ENCODE assay signal across 7 cellular contexts in the genomic region with DNA sequence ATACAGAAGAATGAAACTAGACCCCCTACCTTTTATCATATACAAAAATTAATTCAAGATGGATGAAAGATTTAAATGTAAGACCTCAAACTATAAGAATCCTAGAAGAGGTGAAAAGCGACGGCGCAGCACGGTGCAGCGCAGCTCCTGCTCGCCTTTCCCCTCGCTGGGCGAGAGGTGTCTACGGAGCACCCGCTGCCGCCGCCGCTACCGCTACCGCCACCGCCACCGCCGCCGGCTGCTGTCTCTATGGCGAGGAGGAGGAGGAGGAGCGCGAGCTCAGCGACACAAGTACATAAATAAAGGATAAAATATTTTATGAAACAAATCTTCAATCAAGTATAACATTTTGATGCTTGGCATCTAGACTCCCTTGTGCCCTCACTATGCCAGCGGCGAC.
DNase-seq lines count a peak whose midpoint lies in the region; ATAC-seq, FAIRE-seq and TF ChIP-seq lines count a peak whose summit lies in the region.
"Not testable (repeated sequence)": the region's sequence is repeated elsewhere in the genome, so short reads cannot be mapped to it uniquely, and the experiment has no call there.

No MANE protein-coding gene starts in this region.

- FAIRE-seq in astrocyte (lab: Jason Lieb, UNC); keratinocyte (lab: Jason Lieb, UNC): not testable (repeated sequence)

- not testable (repeated sequence) for H3F3A ChIP-seq in GM23338 (replicated peaks; ENCODE audit: low read depth)

- intact Hi-C loops in spleen (cut with DNase I; ENCODE audit: low total_unique reads): not testable (repeated sequence)

- H3K4me2 ChIP-seq in GM23338: not testable (repeated sequence)
- H3K4me2 ChIP-seq in astrocyte (ENCODE audit: low read length) (peak overlapping the region; percentile 35), keratinocyte (ENCODE audit: control insufficient read depth, extremely low read depth, insufficient read depth, low read depth, low read length) (peak overlapping the region; percentile 45)

- not testable (repeated sequence) for H3K36me3 Mint-ChIP-seq in GM23338 (ENCODE audit: low read depth); astrocyte (ENCODE audit: low read depth, unreplicated experiment)
- H3K36me3 Mint-ChIP-seq in endodermal cell (ENCODE audit: low read depth): peaks cover 38% of the 10 kb centered on the region

- H3K27me3 Mint-ChIP-seq in GM23338 (ENCODE audit: insufficient read depth, low read depth, poor library complexity); astrocyte (ENCODE audit: low read depth, unreplicated experiment); endodermal cell (ENCODE audit: insufficient read depth): not testable (repeated sequence)

- not testable (repeated sequence) for H3K9me1 ChIP-seq in keratinocyte (ENCODE audit: control insufficient read depth, extremely low read depth, insufficient read depth, low read length)

- H3K27ac Mint-ChIP-seq in GM23338; astrocyte (ENCODE audit: unreplicated experiment); endodermal cell: not testable (repeated sequence)

- not testable (repeated sequence) for H3K9me3 Mint-ChIP-seq in GM23338; astrocyte (ENCODE audit: unreplicated experiment)
- peaks cover 19% of the 10 kb centered on the region for H3K9me3 Mint-ChIP-seq in endodermal cell

- H3K9me2 ChIP-seq in GM23338 (ENCODE audit: insufficient read depth): not testable (repeated sequence)

- ATAC-seq in GM23338: peak; percentile 88

- H3K36me3 ChIP-seq in GM23338 (ENCODE audit: insufficient read depth); astrocyte (ENCODE audit: insufficient read depth, low read length); endodermal cell (ENCODE audit: control insufficient read depth, insufficient read depth, low read length); keratinocyte (ENCODE audit: control insufficient read depth in 2 of 2, extremely low read depth in 1 of 2, insufficient read depth in 2 of 2, low read length in 2 of 2): not testable (repeated sequence)
- peaks cover 0 to 56% (median 0%) of the 10 kb centered on the region in 6 donors for H3K36me3 ChIP-seq in spleen

- not testable (repeated sequence) for H3K9me3 ChIP-seq in astrocyte (ENCODE audit: insufficient read depth, low read depth, low read length); endodermal cell (ENCODE audit: control insufficient read depth, low read length); keratinocyte (ENCODE audit: control insufficient read depth, low read depth, low read length)
- peaks cover 0 to 17% (median 8%) of the 10 kb centered on the region in 8 donors for H3K9me3 ChIP-seq in spleen

- not testable (repeated sequence) for H3K27ac ChIP-seq in GM23338 (ENCODE audit: low read depth); astrocyte (ENCODE audit: low read depth, low read length); endodermal cell (ENCODE audit: low read depth, low read length); keratinocyte (ENCODE audit: control insufficient read depth, insufficient read depth, low read length); spleen

- H3K4me1 Mint-ChIP-seq in GM23338; astrocyte (ENCODE audit: low read depth, unreplicated experiment); endodermal cell: not testable (repeated sequence)

- not testable (repeated sequence) for TF ChIP-seq CTCF in GM23338 (conservative IDR thresholded peaks at IDR 0.05; ENCODE audit: low read depth in 2 of 2); astrocyte (IDR thresholded peaks at IDR 0.05; ENCODE audit: insufficient read depth, low read depth, low read length); endodermal cell (conservative IDR thresholded peaks at IDR 0.05); keratinocyte (optimal IDR thresholded peaks at IDR 0.05 in 1 of 3, IDR thresholded peaks at IDR 0.05 in 1 of 3, conservative IDR thresholded peaks at IDR 0.05 in 1 of 3; ENCODE audit: extremely low read depth in 1 of 3, insufficient read depth in 2 of 3, low read length in 3 of 3); spleen (IDR thresholded peaks at IDR 0.05 in 8 of 11, conservative IDR thresholded peaks at IDR 0.05 in 3 of 11)

- not testable (repeated sequence) for H3K9ac ChIP-seq in astrocyte (ENCODE audit: low read length); endodermal cell (ENCODE audit: extremely low read depth, low read length, poor library complexity, severe bottlenecking); keratinocyte (ENCODE audit: control insufficient read depth, extremely low read depth, insufficient read depth, low read length)

- not testable (repeated sequence) for DNase-seq in GM23338 (ENCODE audit: low spot score); astrocyte (ENCODE audit: low read depth); keratinocyte (ENCODE audit: low read depth, low spot score)
- peak; percentile 12 for DNase-seq in astrocyte of the hippocampus (ENCODE audit: low read depth, low spot score)
- peak; percentile 66 for DNase-seq in endodermal cell
- DNase-seq in retina: peak; percentile 10
- peak; percentile 51 for DNase-seq in spleen

- H3K4me3 Mint-ChIP-seq in GM23338; astrocyte (ENCODE audit: unreplicated experiment); endodermal cell: not testable (repeated sequence)

- not testable (repeated sequence) for H4K20me1 ChIP-seq in GM23338 (replicated peaks; ENCODE audit: insufficient read depth); astrocyte (ENCODE audit: insufficient read depth, low read length); keratinocyte (ENCODE audit: control insufficient read depth, extremely low read depth, insufficient read depth, low read length)

- H3K79me2 ChIP-seq in GM23338 (replicated peaks; ENCODE audit: insufficient read depth); astrocyte (ENCODE audit: insufficient read depth, low read length); keratinocyte (ENCODE audit: control insufficient read depth, insufficient read depth, low read length): not testable (repeated sequence)

- not testable (repeated sequence) for H3K4me3 ChIP-seq in GM23338; astrocyte (ENCODE audit: insufficient read depth, low read depth, low read length); endodermal cell (ENCODE audit: low read length); keratinocyte (ENCODE audit: control insufficient read depth in 2 of 3, extremely low read depth in 1 of 3, insufficient read depth in 2 of 3, low read depth in 1 of 3, low read length in 3 of 3); spleen

- dilution Hi-C loops in keratinocyte (cut with MboI; ENCODE audit: extremely low pct_ligation_motif_present, low sequenced_read_pairs): not testable (repeated sequence)

- not testable (repeated sequence) for H2AFZ ChIP-seq in GM23338; astrocyte (ENCODE audit: low read depth, low read length); keratinocyte (ENCODE audit: control insufficient read depth, low read length)

- WGBS in endodermal cell (ENCODE audit: insufficient coverage in 1 of 2, insufficient read length in 1 of 2), 2 experiments: 96% methylated on average over 15 of the region's 25 CpGs; no CpG with 5 or more reads in 1 of the 2 experiments
- WGBS in spleen, 5 donors: 82 to 91% (median 88%) methylated on average over 25 of the region's 25 CpGs

- not testable (repeated sequence) for TF ChIP-seq POLR2A in spleen (IDR thresholded peaks at IDR 0.05)

- not testable (repeated sequence) for H3K4me1 ChIP-seq in GM23338 (ENCODE audit: insufficient read depth); astrocyte (ENCODE audit: insufficient read depth, low read length); endodermal cell (ENCODE audit: control insufficient read depth, insufficient read depth, low read length); keratinocyte (ENCODE audit: control insufficient read depth, extremely low read depth, insufficient read depth, low read length); spleen

- not testable (repeated sequence) for H3K27me3 ChIP-seq in GM23338 (ENCODE audit: insufficient read depth); astrocyte (ENCODE audit: insufficient read depth, low read length); endodermal cell (ENCODE audit: control insufficient read depth, insufficient read depth, low read length, poor library complexity, severe bottlenecking); keratinocyte (ENCODE audit: control insufficient read depth, extremely low read depth, insufficient read depth, low read length); spleen (replicated peaks in 1 of 7)
